ENCODE assay signal across 8 cellular contexts in the genomic region with DNA sequence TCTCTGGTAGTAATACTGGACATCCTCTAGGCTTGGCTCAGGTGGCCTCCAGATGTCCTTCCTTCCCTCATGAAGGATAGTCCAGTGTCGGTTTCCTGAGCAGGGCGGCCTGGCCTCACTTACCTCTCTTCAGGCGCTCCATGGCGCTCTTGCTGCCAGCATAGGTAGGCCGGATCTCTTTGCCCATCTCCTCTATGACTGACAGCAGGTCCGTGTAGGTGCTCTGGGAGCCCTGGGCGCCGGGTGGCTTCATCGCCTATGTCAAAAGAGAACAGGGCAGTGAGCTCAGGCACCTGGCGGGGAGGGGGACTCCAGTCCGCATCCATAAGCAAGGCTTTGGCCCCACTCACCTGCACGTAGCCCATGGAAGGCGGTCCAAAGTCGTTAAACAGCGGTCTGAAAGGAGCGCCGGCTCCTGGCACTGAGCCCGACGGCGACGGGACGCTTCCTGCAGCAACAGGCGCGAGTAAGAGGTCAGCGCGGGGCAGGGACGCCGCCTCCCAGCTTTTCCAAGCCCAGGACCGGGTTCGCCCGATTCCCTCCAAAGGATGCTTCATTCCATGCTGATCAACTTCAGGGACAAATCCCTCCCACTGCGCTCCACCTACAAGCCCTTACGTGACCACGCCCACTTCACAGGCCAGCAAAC. TPM values are rescaled to one million over a fixed set of nuclear protein-coding genes. Genes with fewer than 3 reads are reported as not detected.
DNase-seq lines count a peak whose midpoint lies in the region; ATAC-seq and TF ChIP-seq lines count a peak whose summit lies in the region.

No MANE protein-coding gene starts in this region.

- TF ChIP-seq CTCF in psoas muscle (IDR thresholded peaks at IDR 0.05) = no peak

- H3K36me3 ChIP-seq in Karpas-422 (ENCODE audit: insufficient read depth, low read length) = peaks cover 4% of the 10 kb centered on the region; the same call in 1 of the 2 replicates
- peaks cover 0 to 11% of the 10 kb centered on the region in 2 donors for H3K36me3 ChIP-seq in psoas muscle (ENCODE audit: insufficient read depth in 1 of 2, low read depth in 1 of 2)

- H3K9me3 Mint-ChIP-seq in activated naive CD8-positive, alpha-beta T cell treated with anti-CD3 and anti-CD28 coated beads for 36 hours = no peaks in the 10 kb centered on the region

- DNase-seq in EH (ENCODE audit: low read depth) = peak; percentile 82
- DNase-seq in Karpas-422 = peak; percentile 87
- DNase-seq in activated naive CD8-positive, alpha-beta T cell treated with anti-CD3 and anti-CD28 coated beads for 36 hours = no peak
- DNase-seq in left ventricle myocardium superior = no peak
- no peak for DNase-seq in psoas muscle
- no peak for DNase-seq in central memory CD4-positive, alpha-beta T cell

- H3K4me2 ChIP-seq in Karpas-422 (ENCODE audit: low read depth, low read length, poor library complexity, severe bottlenecking) = peak overlapping the region; percentile 99

- H3K4me1 Mint-ChIP-seq in activated naive CD8-positive, alpha-beta T cell treated with anti-CD3 and anti-CD28 coated beads for 36 hours = peaks cover 35% of the 10 kb centered on the region

- H3K9me3 ChIP-seq in Karpas-422 (ENCODE audit: low read length) (no peaks in the 10 kb centered on the region), psoas muscle (no peaks in the 10 kb centered on the region)

- no peaks in the 10 kb centered on the region for H3K27me3 ChIP-seq in Karpas-422 (ENCODE audit: low read length)
- H3K27me3 ChIP-seq in psoas muscle (ENCODE audit: insufficient read depth in 3 of 3, low read length in 2 of 3) = peaks cover 0 to 11% (median 8%) of the 10 kb centered on the region in 3 donors

- ATAC-seq in left ventricle myocardium superior (peak; percentile 4), psoas muscle (peak in 3 of 4 donors; percentile 1 to 9 (median 2)), HG03095 (IDR thresholded peaks at IDR 0.05; ENCODE audit: unreplicated experiment) (no peak), HG02938 (IDR thresholded peaks at IDR 0.05; ENCODE audit: unreplicated experiment) (no peak)

- peak overlapping the region; percentile 23; the same call in 1 of the 2 replicates for H2AFZ ChIP-seq in Karpas-422 (ENCODE audit: low read length)

- H3K9me2 ChIP-seq in Karpas-422 (replicated peaks; ENCODE audit: insufficient read depth, low read length) = no peaks in the 10 kb centered on the region

- H3K9ac ChIP-seq in Karpas-422 (ENCODE audit: low read length) = peak overlapping the region; percentile 95

- no peaks in the 10 kb centered on the region for H3K27me3 Mint-ChIP-seq in activated naive CD8-positive, alpha-beta T cell treated with anti-CD3 and anti-CD28 coated beads for 36 hours

- 36 to 40% (median 37%) methylated on average over 34 of the region's 34 CpGs for WGBS in psoas muscle, 3 donors

- H3K27ac ChIP-seq in Karpas-422 (ENCODE audit: low read length) = peak overlapping the region; percentile 72
- H3K27ac ChIP-seq in psoas muscle = peak overlapping the region; percentile 99

- H3K4me3 ChIP-seq in Karpas-422 (ENCODE audit: low read length) (peak overlapping the region; percentile 99), psoas muscle (peak overlapping the region; percentile 90)

- intact Hi-C loops in left ventricle myocardium superior (cut with micrococcal nuclease) = no loop called here
- intact Hi-C loops in psoas muscle (cut with DNase I) = loop anchor here (2.0 to 5.0 kb wide), 3 partner anchors 40 to 151 kb away; a partner anchor contains a TSS

- peaks cover 37% of the 10 kb centered on the region for H3K79me2 ChIP-seq in Karpas-422 (ENCODE audit: low read length)

- H4K20me1 ChIP-seq in Karpas-422 (ENCODE audit: insufficient read depth, low read depth, low read length) = peaks cover 18% of the 10 kb centered on the region

- peaks cover 12% of the 10 kb centered on the region for H3K36me3 Mint-ChIP-seq in activated naive CD8-positive, alpha-beta T cell treated with anti-CD3 and anti-CD28 coated beads for 36 hours

- H3K27ac Mint-ChIP-seq in activated naive CD8-positive, alpha-beta T cell treated with anti-CD3 and anti-CD28 coated beads for 36 hours = peak overlapping the region; percentile 82

- peaks cover 49% of the 10 kb centered on the region for H3K4me1 ChIP-seq in Karpas-422 (ENCODE audit: low read length)
- H3K4me1 ChIP-seq in psoas muscle = peaks cover 27% of the 10 kb centered on the region

- peak overlapping the region; percentile 89 for H3K4me3 Mint-ChIP-seq in activated naive CD8-positive, alpha-beta T cell treated with anti-CD3 and anti-CD28 coated beads for 36 hours

RNA-seq across cellular contexts. Expression of a gene that starts 0.6 kb away (rescaled TPM):
- 91.5 and 106 TPM in 2 replicates for total RNA-seq in Karpas-422 (2014; rRNA removed; shearing (Covaris generic); ENCODE audit: low replicate concordance)
- 10 to 100 TPM; 49.7 to 50.5 TPM for total RNA-seq in activated naive CD8-positive, alpha-beta T cell treated with anti-CD3 and anti-CD28 coated beads for 36 hours
- total RNA-seq in left ventricle myocardium superior = 55.0 TPM
- total RNA-seq in psoas muscle = 10 to 100 TPM; 16.3 to 18.5 (median 18.1) TPM
- 10 to 100 TPM; 31.9 to 72.3 (median 48.0) TPM for polyA plus RNA-seq in psoas muscle

RNA-seq across cellular contexts. Expression of a gene that starts 2.2 kb away (rescaled TPM):
- 79.6 and 149 TPM in 2 replicates for total RNA-seq in Karpas-422 (2014; rRNA removed; shearing (Covaris generic); ENCODE audit: low replicate concordance)
- 10 to 100 TPM; 52.7 to 56.4 TPM for total RNA-seq in activated naive CD8-positive, alpha-beta T cell treated with anti-CD3 and anti-CD28 coated beads for 36 hours
- 45.5 TPM for total RNA-seq in left ventricle myocardium superior
- 10 to 100 TPM in 2 of 4 donors, 1 to 10 TPM in 2; 6.7 to 16.1 (median 9.6) TPM for total RNA-seq in psoas muscle
- polyA plus RNA-seq in psoas muscle = 10 to 100 TPM in 1 of 3 donors, 1 to 10 TPM in 2; 2.3 to 11.3 (median 5.1) TPM

RNA-seq across cellular contexts. Expression of a gene that starts 15.9 kb away (rescaled TPM):
- not detected in 2 replicates for total RNA-seq in Karpas-422 (2014; rRNA removed; shearing (Covaris generic); ENCODE audit: low replicate concordance)
- not detected for total RNA-seq in activated naive CD8-positive, alpha-beta T cell treated with anti-CD3 and anti-CD28 coated beads for 36 hours
- total RNA-seq in left ventricle myocardium superior (not detected), psoas muscle (not detected)
- polyA plus RNA-seq in psoas muscle = not detected

RNA-seq across cellular contexts. Expression of a gene that starts 24.5 kb away (rescaled TPM):
- 51.8 and 119 TPM in 2 replicates for total RNA-seq in Karpas-422 (2014; rRNA removed; shearing (Covaris generic); ENCODE audit: low replicate concordance)
- 100 to 1,000 TPM; 107 to 112 TPM for total RNA-seq in activated naive CD8-positive, alpha-beta T cell treated with anti-CD3 and anti-CD28 coated beads for 36 hours
- total RNA-seq in left ventricle myocardium superior (51.3 TPM), psoas muscle (10 to 100 TPM; 25.3 to 42.7 (median 29.9) TPM)
- 10 to 100 TPM; 57.4 to 71.5 (median 57.7) TPM for polyA plus RNA-seq in psoas muscle

RNA-seq across cellular contexts. Expression of a gene that starts 38.3 kb away (rescaled TPM):
- 69.7 and 99.7 TPM in 2 replicates for total RNA-seq in Karpas-422 (2014; rRNA removed; shearing (Covaris generic); ENCODE audit: low replicate concordance)
- total RNA-seq in activated naive CD8-positive, alpha-beta T cell treated with anti-CD3 and anti-CD28 coated beads for 36 hours = 10 to 100 TPM; 43.7 to 45.8 TPM
- total RNA-seq in left ventricle myocardium superior (91.5 TPM), psoas muscle (10 to 100 TPM; 57.1 to 83.2 (median 66.2) TPM)
- 100 to 1,000 TPM in 1 of 3 donors, 10 to 100 TPM in 2; 81.7 to 121 (median 87.8) TPM for polyA plus RNA-seq in psoas muscle

Comparison
In these comparisons a context has a peak if more than half of its experiments do, and no peak if none do; other contexts are left out.
1. DNase-seq: peak in EH (single experiment) and Karpas-422 (single experiment); none in activated naive CD8-positive, alpha-beta T cell treated with anti-CD3 and anti-CD28 coated beads for 36 hours (single experiment), left ventricle myocardium superior (single experiment), psoas muscle (0 of 2) and central memory CD4-positive, alpha-beta T cell (single experiment).
2. ATAC-seq: peak in left ventricle myocardium superior (single experiment) and psoas muscle (3 of 4); none in HG03095 (single experiment) and HG02938 (single experiment).